1 cellular context compared by ENCODE assay signal in genomic region chr3:53478166-53478830, GRCh38.
TF ChIP-seq lines count a peak whose summit lies in the region.

No MANE protein-coding gene starts in this region.

TF ChIP-seq in HepG2, 621 proteins besides CTCF, POLR2A, EP300 and RAD21 (continued from another document and continues in another):
- TF ChIP-seq, protein P1, sequence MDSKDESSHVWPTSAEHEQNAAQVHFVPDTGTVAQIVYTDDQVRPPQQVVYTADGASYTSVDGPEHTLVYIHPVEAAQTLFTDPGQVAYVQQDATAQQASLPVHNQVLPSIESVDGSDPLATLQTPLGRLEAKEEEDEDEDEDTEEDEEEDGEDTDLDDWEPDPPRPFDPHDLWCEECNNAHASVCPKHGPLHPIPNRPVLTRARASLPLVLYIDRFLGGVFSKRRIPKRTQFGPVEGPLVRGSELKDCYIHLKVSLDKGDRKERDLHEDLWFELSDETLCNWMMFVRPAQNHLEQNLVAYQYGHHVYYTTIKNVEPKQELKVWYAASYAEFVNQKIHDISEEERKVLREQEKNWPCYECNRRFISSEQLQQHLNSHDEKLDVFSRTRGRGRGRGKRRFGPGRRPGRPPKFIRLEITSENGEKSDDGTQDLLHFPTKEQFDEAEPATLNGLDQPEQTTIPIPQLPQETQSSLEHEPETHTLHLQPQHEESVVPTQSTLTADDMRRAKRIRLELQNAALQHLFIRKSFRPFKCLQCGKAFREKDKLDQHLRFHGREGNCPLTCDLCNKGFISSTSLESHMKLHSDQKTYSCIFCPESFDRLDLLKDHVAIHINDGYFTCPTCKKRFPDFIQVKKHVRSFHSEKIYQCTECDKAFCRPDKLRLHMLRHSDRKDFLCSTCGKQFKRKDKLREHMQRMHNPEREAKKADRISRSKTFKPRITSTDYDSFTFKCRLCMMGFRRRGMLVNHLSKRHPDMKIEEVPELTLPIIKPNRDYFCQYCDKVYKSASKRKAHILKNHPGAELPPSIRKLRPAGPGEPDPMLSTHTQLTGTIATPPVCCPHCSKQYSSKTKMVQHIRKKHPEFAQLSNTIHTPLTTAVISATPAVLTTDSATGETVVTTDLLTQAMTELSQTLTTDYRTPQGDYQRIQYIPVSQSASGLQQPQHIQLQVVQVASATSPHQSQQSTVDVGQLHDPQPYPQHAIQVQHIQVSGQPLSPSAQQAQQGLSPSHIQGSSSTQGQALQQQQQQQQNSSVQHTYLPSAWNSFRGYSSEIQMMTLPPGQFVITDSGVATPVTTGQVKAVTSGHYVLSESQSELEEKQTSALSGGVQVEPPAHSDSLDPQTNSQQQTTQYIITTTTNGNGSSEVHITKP (CRISPR knock-in tag; IDR thresholded peaks at IDR 0.05; ENCODE audit: low read depth), result 0 out of 2 replicates have a peak, but pooled peaks have one; percentile 28
- TF ChIP-seq ZBTB20 (CRISPR knock-in tag; IDR thresholded peaks at IDR 0.05; ENCODE audit: borderline replicate concordance, low read depth), result peak; percentile 32; the same call in 1 of the 2 replicates
- peak; percentile 99 for TF ChIP-seq PAXIP1 (CRISPR knock-in tag; conservative IDR thresholded peaks at IDR 0.05)
- TF ChIP-seq ZNF616 (CRISPR knock-in tag; IDR thresholded peaks at IDR 0.05; ENCODE audit: low read depth), result no peak
- TF ChIP-seq BCL3 (CRISPR knock-in tag; IDR thresholded peaks at IDR 0.05), result 0 out of 2 replicates have a peak, but pooled peaks have one; percentile 24
- no peak for TF ChIP-seq MBD4 (IDR thresholded peaks at IDR 0.05; ENCODE audit: borderline replicate concordance, low read length)
- TF ChIP-seq NR1H2 (CRISPR knock-in tag; IDR thresholded peaks at IDR 0.05; ENCODE audit: borderline replicate concordance, low read depth), result no peak
- no peak for TF ChIP-seq RNF2 (conservative IDR thresholded peaks at IDR 0.05; ENCODE audit: low read depth)
- no peak for TF ChIP-seq HOXA5 (CRISPR knock-in tag; IDR thresholded peaks at IDR 0.05)
- no peak for TF ChIP-seq CENPX (CRISPR knock-in tag; IDR thresholded peaks at IDR 0.05)
- TF ChIP-seq ZNF720 (CRISPR knock-in tag; IDR thresholded peaks at IDR 0.05), result no peak
- TF ChIP-seq, protein P2, sequence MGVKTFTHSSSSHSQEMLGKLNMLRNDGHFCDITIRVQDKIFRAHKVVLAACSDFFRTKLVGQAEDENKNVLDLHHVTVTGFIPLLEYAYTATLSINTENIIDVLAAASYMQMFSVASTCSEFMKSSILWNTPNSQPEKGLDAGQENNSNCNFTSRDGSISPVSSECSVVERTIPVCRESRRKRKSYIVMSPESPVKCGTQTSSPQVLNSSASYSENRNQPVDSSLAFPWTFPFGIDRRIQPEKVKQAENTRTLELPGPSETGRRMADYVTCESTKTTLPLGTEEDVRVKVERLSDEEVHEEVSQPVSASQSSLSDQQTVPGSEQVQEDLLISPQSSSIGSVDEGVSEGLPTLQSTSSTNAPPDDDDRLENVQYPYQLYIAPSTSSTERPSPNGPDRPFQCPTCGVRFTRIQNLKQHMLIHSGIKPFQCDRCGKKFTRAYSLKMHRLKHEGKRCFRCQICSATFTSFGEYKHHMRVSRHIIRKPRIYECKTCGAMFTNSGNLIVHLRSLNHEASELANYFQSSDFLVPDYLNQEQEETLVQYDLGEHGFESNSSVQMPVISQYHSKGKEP (CRISPR knock-in tag; IDR thresholded peaks at IDR 0.05), result no peak
- TF ChIP-seq, protein P3, sequence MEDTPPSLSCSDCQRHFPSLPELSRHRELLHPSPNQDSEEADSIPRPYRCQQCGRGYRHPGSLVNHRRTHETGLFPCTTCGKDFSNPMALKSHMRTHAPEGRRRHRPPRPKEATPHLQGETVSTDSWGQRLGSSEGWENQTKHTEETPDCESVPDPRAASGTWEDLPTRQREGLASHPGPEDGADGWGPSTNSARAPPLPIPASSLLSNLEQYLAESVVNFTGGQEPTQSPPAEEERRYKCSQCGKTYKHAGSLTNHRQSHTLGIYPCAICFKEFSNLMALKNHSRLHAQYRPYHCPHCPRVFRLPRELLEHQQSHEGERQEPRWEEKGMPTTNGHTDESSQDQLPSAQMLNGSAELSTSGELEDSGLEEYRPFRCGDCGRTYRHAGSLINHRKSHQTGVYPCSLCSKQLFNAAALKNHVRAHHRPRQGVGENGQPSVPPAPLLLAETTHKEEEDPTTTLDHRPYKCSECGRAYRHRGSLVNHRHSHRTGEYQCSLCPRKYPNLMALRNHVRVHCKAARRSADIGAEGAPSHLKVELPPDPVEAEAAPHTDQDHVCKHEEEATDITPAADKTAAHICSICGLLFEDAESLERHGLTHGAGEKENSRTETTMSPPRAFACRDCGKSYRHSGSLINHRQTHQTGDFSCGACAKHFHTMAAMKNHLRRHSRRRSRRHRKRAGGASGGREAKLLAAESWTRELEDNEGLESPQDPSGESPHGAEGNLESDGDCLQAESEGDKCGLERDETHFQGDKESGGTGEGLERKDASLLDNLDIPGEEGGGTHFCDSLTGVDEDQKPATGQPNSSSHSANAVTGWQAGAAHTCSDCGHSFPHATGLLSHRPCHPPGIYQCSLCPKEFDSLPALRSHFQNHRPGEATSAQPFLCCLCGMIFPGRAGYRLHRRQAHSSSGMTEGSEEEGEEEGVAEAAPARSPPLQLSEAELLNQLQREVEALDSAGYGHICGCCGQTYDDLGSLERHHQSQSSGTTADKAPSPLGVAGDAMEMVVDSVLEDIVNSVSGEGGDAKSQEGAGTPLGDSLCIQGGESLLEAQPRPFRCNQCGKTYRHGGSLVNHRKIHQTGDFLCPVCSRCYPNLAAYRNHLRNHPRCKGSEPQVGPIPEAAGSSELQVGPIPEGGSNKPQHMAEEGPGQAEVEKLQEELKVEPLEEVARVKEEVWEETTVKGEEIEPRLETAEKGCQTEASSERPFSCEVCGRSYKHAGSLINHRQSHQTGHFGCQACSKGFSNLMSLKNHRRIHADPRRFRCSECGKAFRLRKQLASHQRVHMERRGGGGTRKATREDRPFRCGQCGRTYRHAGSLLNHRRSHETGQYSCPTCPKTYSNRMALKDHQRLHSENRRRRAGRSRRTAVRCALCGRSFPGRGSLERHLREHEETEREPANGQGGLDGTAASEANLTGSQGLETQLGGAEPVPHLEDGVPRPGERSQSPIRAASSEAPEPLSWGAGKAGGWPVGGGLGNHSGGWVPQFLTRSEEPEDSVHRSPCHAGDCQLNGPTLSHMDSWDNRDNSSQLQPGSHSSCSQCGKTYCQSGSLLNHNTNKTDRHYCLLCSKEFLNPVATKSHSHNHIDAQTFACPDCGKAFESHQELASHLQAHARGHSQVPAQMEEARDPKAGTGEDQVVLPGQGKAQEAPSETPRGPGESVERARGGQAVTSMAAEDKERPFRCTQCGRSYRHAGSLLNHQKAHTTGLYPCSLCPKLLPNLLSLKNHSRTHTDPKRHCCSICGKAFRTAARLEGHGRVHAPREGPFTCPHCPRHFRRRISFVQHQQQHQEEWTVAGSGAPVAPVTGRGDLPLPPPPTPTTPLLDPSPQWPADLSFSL (CRISPR knock-in tag; IDR thresholded peaks at IDR 0.05), result no peak
- TF ChIP-seq IKZF5 (CRISPR knock-in tag; IDR thresholded peaks at IDR 0.05), result no peak; the same call in 1 of the 2 replicates
- TF ChIP-seq, protein P4, sequence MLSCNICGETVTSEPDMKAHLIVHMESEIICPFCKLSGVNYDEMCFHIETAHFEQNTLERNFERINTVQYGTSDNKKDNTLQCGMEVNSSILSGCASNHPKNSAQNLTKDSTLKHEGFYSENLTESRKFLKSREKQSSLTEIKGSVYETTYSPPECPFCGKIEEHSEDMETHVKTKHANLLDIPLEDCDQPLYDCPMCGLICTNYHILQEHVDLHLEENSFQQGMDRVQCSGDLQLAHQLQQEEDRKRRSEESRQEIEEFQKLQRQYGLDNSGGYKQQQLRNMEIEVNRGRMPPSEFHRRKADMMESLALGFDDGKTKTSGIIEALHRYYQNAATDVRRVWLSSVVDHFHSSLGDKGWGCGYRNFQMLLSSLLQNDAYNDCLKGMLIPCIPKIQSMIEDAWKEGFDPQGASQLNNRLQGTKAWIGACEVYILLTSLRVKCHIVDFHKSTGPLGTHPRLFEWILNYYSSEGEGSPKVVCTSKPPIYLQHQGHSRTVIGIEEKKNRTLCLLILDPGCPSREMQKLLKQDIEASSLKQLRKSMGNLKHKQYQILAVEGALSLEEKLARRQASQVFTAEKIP (CRISPR knock-in tag; IDR thresholded peaks at IDR 0.05; ENCODE audit: borderline replicate concordance), result no peak
- peak; percentile 93; the same call in 1 of the 2 replicates for TF ChIP-seq ATM (IDR thresholded peaks at IDR 0.05; ENCODE audit: borderline replicate concordance)
- peak; percentile 94 for TF ChIP-seq ISL2 (CRISPR knock-in tag; IDR thresholded peaks at IDR 0.05)
- TF ChIP-seq HNRNPK (IDR thresholded peaks at IDR 0.05; ENCODE audit: low read depth, low read length, poor library complexity, severe bottlenecking), result no peak
- TF ChIP-seq, protein P5, sequence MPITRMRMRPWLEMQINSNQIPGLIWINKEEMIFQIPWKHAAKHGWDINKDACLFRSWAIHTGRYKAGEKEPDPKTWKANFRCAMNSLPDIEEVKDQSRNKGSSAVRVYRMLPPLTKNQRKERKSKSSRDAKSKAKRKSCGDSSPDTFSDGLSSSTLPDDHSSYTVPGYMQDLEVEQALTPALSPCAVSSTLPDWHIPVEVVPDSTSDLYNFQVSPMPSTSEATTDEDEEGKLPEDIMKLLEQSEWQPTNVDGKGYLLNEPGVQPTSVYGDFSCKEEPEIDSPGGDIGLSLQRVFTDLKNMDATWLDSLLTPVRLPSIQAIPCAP (CRISPR knock-in tag; IDR thresholded peaks at IDR 0.05; ENCODE audit: low read depth), result no peak
- peak; percentile 88 for TF ChIP-seq ZNF652 (CRISPR knock-in tag; IDR thresholded peaks at IDR 0.05; ENCODE audit: borderline replicate concordance, low read depth)
- no peak for TF ChIP-seq CHD2 (IDR thresholded peaks at IDR 0.05; ENCODE audit: low read depth, low read length)
- no peak for TF ChIP-seq ZNF816 (CRISPR knock-in tag; IDR thresholded peaks at IDR 0.05; ENCODE audit: borderline replicate concordance)
- TF ChIP-seq CHCHD3 (CRISPR knock-in tag; IDR thresholded peaks at IDR 0.05), result no peak
- TF ChIP-seq SAFB2 (CRISPR knock-in tag; IDR thresholded peaks at IDR 0.05; ENCODE audit: borderline replicate concordance, low read depth), result no peak; the same call in 1 of the 2 replicates
- TF ChIP-seq KLF9 (CRISPR knock-in tag; IDR thresholded peaks at IDR 0.05; ENCODE audit: low read depth), result no peak
- no peak for TF ChIP-seq SMAD9 (CRISPR knock-in tag; IDR thresholded peaks at IDR 0.05)
- TF ChIP-seq GFI1 (CRISPR knock-in tag; IDR thresholded peaks at IDR 0.05; ENCODE audit: borderline replicate concordance), result peak; percentile 88
- TF ChIP-seq, protein P6, sequence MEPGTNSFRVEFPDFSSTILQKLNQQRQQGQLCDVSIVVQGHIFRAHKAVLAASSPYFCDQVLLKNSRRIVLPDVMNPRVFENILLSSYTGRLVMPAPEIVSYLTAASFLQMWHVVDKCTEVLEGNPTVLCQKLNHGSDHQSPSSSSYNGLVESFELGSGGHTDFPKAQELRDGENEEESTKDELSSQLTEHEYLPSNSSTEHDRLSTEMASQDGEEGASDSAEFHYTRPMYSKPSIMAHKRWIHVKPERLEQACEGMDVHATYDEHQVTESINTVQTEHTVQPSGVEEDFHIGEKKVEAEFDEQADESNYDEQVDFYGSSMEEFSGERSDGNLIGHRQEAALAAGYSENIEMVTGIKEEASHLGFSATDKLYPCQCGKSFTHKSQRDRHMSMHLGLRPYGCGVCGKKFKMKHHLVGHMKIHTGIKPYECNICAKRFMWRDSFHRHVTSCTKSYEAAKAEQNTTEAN (CRISPR knock-in tag; conservative IDR thresholded peaks at IDR 0.05), result no peak
- no peak for TF ChIP-seq RBFOX2 (IDR thresholded peaks at IDR 0.05; ENCODE audit: low read depth, low read length)
- no peak for TF ChIP-seq ZNF557 (CRISPR knock-in tag; IDR thresholded peaks at IDR 0.05)
- peak; percentile 7; the same call in 1 of the 2 replicates for TF ChIP-seq ETV5 (CRISPR knock-in tag; IDR thresholded peaks at IDR 0.05; ENCODE audit: borderline replicate concordance)
- no peak for TF ChIP-seq RBM39 (IDR thresholded peaks at IDR 0.05; ENCODE audit: low read depth, low read length, poor library complexity, severe bottlenecking)
- TF ChIP-seq ZBTB7B (CRISPR knock-in tag; IDR thresholded peaks at IDR 0.05), result peak; percentile 24; the same call in 1 of the 2 replicates
- TF ChIP-seq ZMAT3 (CRISPR knock-in tag; conservative IDR thresholded peaks at IDR 0.05), result no peak
- TF ChIP-seq HNRNPUL1 (IDR thresholded peaks at IDR 0.05; ENCODE audit: low read depth, low read length), result peak; percentile 93
